In the genomic region with DNA sequence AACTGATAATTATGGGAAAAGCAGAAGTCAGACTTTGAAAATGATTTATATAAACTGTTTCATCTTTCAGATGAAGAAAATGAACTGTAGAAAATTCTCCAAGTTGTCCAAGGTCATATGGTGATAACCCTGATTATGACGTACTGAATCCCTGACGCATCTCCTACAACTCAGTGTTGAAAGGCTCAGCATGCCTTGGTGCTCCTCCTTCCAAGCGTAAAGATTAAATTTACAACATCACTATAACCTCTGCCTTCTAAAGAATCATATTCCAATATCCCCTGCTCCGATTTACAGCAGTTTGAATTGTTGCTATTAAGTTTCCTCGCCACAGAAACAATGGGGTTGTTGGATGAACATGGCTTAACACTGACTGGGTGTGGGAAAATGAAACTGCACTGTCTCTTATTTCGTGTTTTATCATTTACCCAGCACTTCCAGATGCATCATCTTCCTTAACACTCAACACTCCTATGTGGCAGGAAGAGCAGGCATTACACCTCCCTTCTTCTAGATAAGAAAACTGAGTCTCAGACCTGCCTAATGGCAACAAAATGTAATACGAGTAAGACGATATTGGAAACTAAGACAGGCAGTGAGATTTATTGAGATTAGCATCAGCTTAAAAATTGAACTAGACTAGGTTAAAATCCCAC, we compare ENCODE assay signal across 13 cellular contexts.
DNase-seq lines count a peak whose midpoint lies in the region; ATAC-seq and TF ChIP-seq lines count a peak whose summit lies in the region.
"Had no signal": no experiment of that assay in that cellular context is flagged by ENCODE, and none has a peak within 500 bp of the region (broad histone marks: within the 10 kb centered on the region; RNA-seq: fewer than 3 reads in every experiment).

No MANE protein-coding gene starts in this region.

- no peaks in the 10 kb centered on the region for H3K27me3 ChIP-seq in right atrium auricular region
- H3K27me3 ChIP-seq in subcutaneous abdominal adipose tissue (ENCODE audit: control insufficient read depth in 5 of 5, insufficient read depth in 4 of 5, low read length in 5 of 5): no peaks in the 10 kb centered on the region

- peak overlapping the region; percentile 17 to 35 for H3K27ac ChIP-seq in right atrium auricular region
- H3K27ac ChIP-seq in subcutaneous abdominal adipose tissue (ENCODE audit: low read depth, low read length): peak overlapping the region; percentile 34

- no peak overlapping the region for H3K4me3 ChIP-seq in astrocyte of the spinal cord (ENCODE audit: low read depth, low read length)
- peak overlapping the region in 1 of 2 donors; percentile 19 for H3K4me3 ChIP-seq in right atrium auricular region
- H3K4me3 ChIP-seq in subcutaneous abdominal adipose tissue (ENCODE audit: low read depth in 1 of 5, low read length in 5 of 5): peak overlapping the region in 3 of 5 donors; percentile 23 to 50 (median 34)
- H3K4me3 ChIP-seq: GM12878 had no signal

- no peak for ATAC-seq in GM21526 (IDR thresholded peaks at IDR 0.05; ENCODE audit: low FRiP score, unreplicated experiment)
- ATAC-seq in stimulated activated naive B cell treated with anti-CD40 and anti-IgM and Interleukin-4, amounts not matched to agents 10 μg/mL and 1 μg/mL and 100 μg/mL, for 72 hours (replicated peaks): no peak
- no peak for ATAC-seq in activated T-cell treated with anti-CD3 and anti-CD28 coated beads, Interleukin-2, amount 50 U/mL, for 4 hours
- no peak for ATAC-seq in stimulated activated naive CD8-positive, alpha-beta T cell treated with anti-CD3 and anti-CD28 coated beads, Interleukin-15, Interleukin-2, amounts not matched to agents 100 U/mL and 50 U/mL, for 24 hours
- ATAC-seq: GM12878 had no signal

- H3K9me3 ChIP-seq in right atrium auricular region (no peaks in the 10 kb centered on the region), subcutaneous abdominal adipose tissue (ENCODE audit: control insufficient read depth in 5 of 5, low read length in 5 of 5) (no peaks in the 10 kb centered on the region)

- H3K4me1 ChIP-seq in right atrium auricular region (peaks cover 0 to 35% of the 10 kb centered on the region in 2 donors), subcutaneous abdominal adipose tissue (ENCODE audit: control insufficient read depth in 5 of 5, insufficient read depth in 5 of 5, low read length in 5 of 5) (peaks cover 0 to 41% (median 0%) of the 10 kb centered on the region in 5 donors)

- H3K27me3 Mint-ChIP-seq in HFFc6 (ENCODE audit: insufficient read depth): peaks cover 2% of the 10 kb centered on the region
- no peaks in the 10 kb centered on the region for H3K27me3 Mint-ChIP-seq in stimulated activated naive B cell treated with anti-CD40 and anti-IgM and Interleukin-4, amounts not matched to agents 10 μg/mL and 1 μg/mL and 100 μg/mL, for 72 hours
- peaks cover 14% of the 10 kb centered on the region for H3K27me3 Mint-ChIP-seq in activated T-cell treated with anti-CD3 and anti-CD28 coated beads, Interleukin-2, amount 50 U/mL, for 4 hours (ENCODE audit: low read depth)

- peaks cover 73% of the 10 kb centered on the region for H3K4me1 Mint-ChIP-seq in HFFc6 (ENCODE audit: low read depth)
- H3K4me1 Mint-ChIP-seq in stimulated activated naive B cell treated with anti-CD40 and anti-IgM and Interleukin-4, amounts not matched to agents 10 μg/mL and 1 μg/mL and 100 μg/mL, for 72 hours: peaks cover 0 to 7% of the 10 kb centered on the region in 2 donors
- no peaks in the 10 kb centered on the region for H3K4me1 Mint-ChIP-seq in activated T-cell treated with anti-CD3 and anti-CD28 coated beads, Interleukin-2, amount 50 U/mL, for 4 hours (ENCODE audit: low read depth)

- peak overlapping the region; percentile 69 for H3K27ac Mint-ChIP-seq in HFFc6
- no peak overlapping the region for H3K27ac Mint-ChIP-seq in stimulated activated naive B cell treated with anti-CD40 and anti-IgM and Interleukin-4, amounts not matched to agents 10 μg/mL and 1 μg/mL and 100 μg/mL, for 72 hours
- H3K27ac Mint-ChIP-seq: T-helper 2 cell treated with Interferon-gamma antibody and Interleukin-4, amounts not matched to agents 5 μg/mL and 100 μg/mL, for 36 hours had no signal

- H3K36me3 Mint-ChIP-seq in HFFc6 (ENCODE audit: low read depth): no peaks in the 10 kb centered on the region
- no peaks in the 10 kb centered on the region for H3K36me3 Mint-ChIP-seq in stimulated activated naive B cell treated with anti-CD40 and anti-IgM and Interleukin-4, amounts not matched to agents 10 μg/mL and 1 μg/mL and 100 μg/mL, for 72 hours
- H3K36me3 Mint-ChIP-seq in activated T-cell treated with anti-CD3 and anti-CD28 coated beads, Interleukin-2, amount 50 U/mL, for 4 hours (ENCODE audit: insufficient read depth): no peaks in the 10 kb centered on the region
- H3K36me3 Mint-ChIP-seq: CD14-positive monocyte had no signal

- no peak for TF ChIP-seq CTCF in HFFc6 (IDR thresholded peaks at IDR 0.05)
- no peak for TF ChIP-seq CTCF in astrocyte of the spinal cord (IDR thresholded peaks at IDR 0.05; ENCODE audit: low read depth, low read length)
- TF ChIP-seq CTCF in right atrium auricular region (IDR thresholded peaks at IDR 0.05): no peak

- H3K9me3 Mint-ChIP-seq in HFFc6: no peaks in the 10 kb centered on the region
- no peaks in the 10 kb centered on the region for H3K9me3 Mint-ChIP-seq in stimulated activated naive B cell treated with anti-CD40 and anti-IgM and Interleukin-4, amounts not matched to agents 10 μg/mL and 1 μg/mL and 100 μg/mL, for 72 hours
- no peaks in the 10 kb centered on the region for H3K9me3 Mint-ChIP-seq in activated T-cell treated with anti-CD3 and anti-CD28 coated beads, Interleukin-2, amount 50 U/mL, for 4 hours
- H3K9me3 Mint-ChIP-seq: T-helper 2 cell treated with Interferon-gamma antibody and Interleukin-4, amounts not matched to agents 5 μg/mL and 100 μg/mL, for 36 hours had no signal

- peak overlapping the region; percentile 62 for H3K4me3 Mint-ChIP-seq in HFFc6
- H3K4me3 Mint-ChIP-seq in stimulated activated naive B cell treated with anti-CD40 and anti-IgM and Interleukin-4, amounts not matched to agents 10 μg/mL and 1 μg/mL and 100 μg/mL, for 72 hours: no peak overlapping the region
- no peak overlapping the region for H3K4me3 Mint-ChIP-seq in activated T-cell treated with anti-CD3 and anti-CD28 coated beads, Interleukin-2, amount 50 U/mL, for 4 hours
- H3K4me3 Mint-ChIP-seq: CD14-positive monocyte; T-helper 2 cell treated with Interferon-gamma antibody and Interleukin-4, amounts not matched to agents 5 μg/mL and 100 μg/mL, for 36 hours had no signal

- DNase-seq in HFFc6 (no peak), astrocyte of the spinal cord (ENCODE audit: low read depth, low spot score) (peak; percentile 8), right atrium auricular region (ENCODE audit: low spot score) (no peak)
- DNase-seq in stimulated activated naive B cell treated with anti-CD40 and anti-IgM and Interleukin-4, amounts not matched to agents 10 μg/mL and 1 μg/mL and 100 μg/mL, for 72 hours: no peak
- DNase-seq in activated T-cell treated with anti-CD3 and anti-CD28 coated beads, Interleukin-2, amount 50 U/mL, for 4 hours: no peak
- DNase-seq in stimulated activated naive CD8-positive, alpha-beta T cell treated with anti-CD3 and anti-CD28 coated beads, Interleukin-15, Interleukin-2, amounts not matched to agents 100 U/mL and 50 U/mL, for 24 hours: no peak
- DNase-seq: RPMI8226; stimulated activated CD4-positive, alpha-beta T cell treated with anti-CD3 and anti-CD28 coated beads, Interleukin-2, amount 100 ng/mL, for 48 hours had no signal

- peak overlapping the region in 1 of 5 donors; percentile 17 for H3K9ac ChIP-seq in subcutaneous abdominal adipose tissue (ENCODE audit: low read length in 5 of 5)

- no peaks in the 10 kb centered on the region for H3K36me3 ChIP-seq in right atrium auricular region
- H3K36me3 ChIP-seq in subcutaneous abdominal adipose tissue (ENCODE audit: control insufficient read depth in 5 of 5, insufficient read depth in 5 of 5, low read length in 5 of 5): no peaks in the 10 kb centered on the region

- in situ Hi-C loops in astrocyte of the spinal cord (cut with HindIII; ENCODE audit: low sequenced_read_pairs): no loop called here
